In the genomic region with DNA sequence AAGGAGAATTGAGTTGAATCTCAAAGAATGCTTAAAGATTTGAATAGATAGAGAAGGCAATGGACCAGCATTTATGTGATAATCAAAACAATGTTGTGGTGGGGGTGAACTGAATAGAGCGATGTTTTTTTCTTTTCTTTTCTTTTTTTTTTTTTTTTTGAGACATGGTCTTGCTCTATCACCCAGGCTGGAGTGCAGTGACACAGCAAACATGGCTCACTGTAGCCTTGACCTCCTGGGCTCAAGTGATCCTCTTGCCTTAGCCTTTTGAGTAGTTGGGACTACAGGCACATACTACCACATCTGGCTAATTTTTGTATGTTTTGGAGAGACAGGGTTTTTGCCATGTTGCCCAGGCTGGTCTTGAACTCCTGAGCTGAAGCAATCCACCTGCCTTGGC, we compare ENCODE assay signal across 5 cellular contexts. TPM values are rescaled to one million over a fixed set of nuclear protein-coding genes. Genes with fewer than 3 reads are reported as not detected.
"Had no signal": no experiment of that assay in that cellular context is flagged by ENCODE, and none has a peak within 500 bp of the region (broad histone marks: within the 10 kb centered on the region; RNA-seq: fewer than 3 reads in every experiment).

No MANE protein-coding gene starts in this region.

RNA-seq across cellular contexts. Expression of a gene that starts 1.7 kb away (rescaled TPM):
- polyA plus RNA-seq: naive thymus-derived CD4-positive, alpha-beta T cell had no signal

RNA-seq across cellular contexts. Expression of a gene that starts 5.0 kb away (rescaled TPM):
- total RNA-seq: body of pancreas, cardiac muscle cell, kidney, WTC11 had no signal
- polyA plus RNA-seq: naive thymus-derived CD4-positive, alpha-beta T cell had no signal
